ENCODE assay signal across 2 cellular contexts in genomic region chr16:14641206-14641605, GRCh38.
TF ChIP-seq lines count a peak whose summit lies in the region.

No MANE protein-coding gene starts in this region.

TF ChIP-seq in GM23338, 12 proteins besides CTCF, POLR2A, EP300 and RAD21 (continued from another document):
- no peak for TF ChIP-seq ZNF462 (CRISPR knock-in tag; IDR thresholded peaks at IDR 0.05)
- TF ChIP-seq EZH2 (IDR thresholded peaks at IDR 0.05; ENCODE audit: low read depth, unreplicated experiment): no peak
- TF ChIP-seq REST (IDR thresholded peaks at IDR 0.05; ENCODE audit: unreplicated experiment): no peak
- no peak for TF ChIP-seq JUNB (IDR thresholded peaks at IDR 0.05; ENCODE audit: unreplicated experiment)
- TF ChIP-seq ZNF114 (CRISPR knock-in tag; IDR thresholded peaks at IDR 0.05): no peak
- no peak for TF ChIP-seq CREB1 (CRISPR knock-in tag; IDR thresholded peaks at IDR 0.05; ENCODE audit: low read depth)
- TF ChIP-seq ETS1 (IDR thresholded peaks at IDR 0.05): no peak
- TF ChIP-seq NANOG (IDR thresholded peaks at IDR 0.05; ENCODE audit: borderline replicate concordance): no peak
- TF ChIP-seq ZNF331 (CRISPR knock-in tag; IDR thresholded peaks at IDR 0.05; ENCODE audit: low read depth): no peak
- no peak for TF ChIP-seq STAT1 (IDR thresholded peaks at IDR 0.05; ENCODE audit: unreplicated experiment)
- TF ChIP-seq POLR2AphosphoS5 (IDR thresholded peaks at IDR 0.05; ENCODE audit: low read depth): no peak

TF ChIP-seq in WTC11, 78 proteins besides CTCF, POLR2A, EP300 and RAD21 (continued from another document):
- no peak for TF ChIP-seq ERG (CRISPR knock-in tag; IDR thresholded peaks at IDR 0.05)
- no peak for TF ChIP-seq FOXP1 (CRISPR knock-in tag; IDR thresholded peaks at IDR 0.05; ENCODE audit: borderline replicate concordance)
- no peak for TF ChIP-seq ZNF219 (CRISPR knock-in tag; IDR thresholded peaks at IDR 0.05; ENCODE audit: borderline replicate concordance)
